In genomic region chr1:95561244-95561840, GRCh38 we compare ENCODE assay signal across 26 cellular contexts.
"Had no signal": no experiment of that assay in that cellular context is flagged by ENCODE, and none has a peak within 500 bp of the region (broad histone marks: within the 10 kb centered on the region; RNA-seq: fewer than 3 reads in every experiment).

No MANE protein-coding gene starts in this region.

- H3K27ac ChIP-seq: hepatocyte, left ventricle myocardium inferior, lower lobe of right lung, neural progenitor cell, parathyroid adenoma, spleen, tibial artery, upper lobe of left lung, uterus had no signal

- DNase-seq: effector CD4-positive, alpha-beta T cell; endodermal cell; erythroblast; foreskin melanocyte; head of caudate nucleus; kidney; left cardiac atrium; left ventricle myocardium inferior; lower lobe of right lung; mesenchymal stem cell; midbrain; occipital lobe; spleen; stimulated activated CD4-positive, alpha-beta T cell treated with anti-CD3 and anti-CD28 coated beads, Interleukin-15, amount 100 ng/mL, for 24 hours; stimulated activated CD4-positive, alpha-beta T cell treated with anti-CD3 and anti-CD28 coated beads, Interleukin-1b, Interleukin-23, amount 100 ng/mL, for 48 hours; stimulated activated CD4-positive, alpha-beta T cell treated with anti-CD3 and anti-CD28 coated beads, Interleukin-4, amount 100 ng/mL, for 24 hours; tibial artery; upper lobe of left lung; uterus had no signal

- H3K36me3 ChIP-seq: left ventricle myocardium inferior, lower lobe of right lung, neural progenitor cell, spleen, tibial artery, upper lobe of left lung, uterus had no signal

- H3K4me3 ChIP-seq: hepatocyte, left ventricle myocardium inferior, lower lobe of right lung, neural progenitor cell, spleen, tibial artery, upper lobe of left lung, uterus had no signal

- H3K9me3 ChIP-seq: tibial artery, uterus had no signal

- ATAC-seq: left cardiac atrium; lower lobe of right lung; natural killer cell treated with Interleukin-12 subunit alpha and Interleukin-12 subunit beta and Interleukin-15 and Interleukin-18, amount 100 ng/mL, for 72 hours; sciatic nerve; stimulated activated memory B cell treated with anti-CD40 and anti-IgM and Interleukin-4, amounts not matched to agents 10 μg/mL and 1 μg/mL and 100 μg/mL, for 72 hours had no signal

- FAIRE-seq: endothelial cell of umbilical vein, kidney had no signal

- H3K27me3 ChIP-seq: hepatocyte, neural progenitor cell, spleen, tibial artery, upper lobe of left lung, uterus had no signal

- H3K4me1 ChIP-seq: left ventricle myocardium inferior, lower lobe of right lung, neural progenitor cell, parathyroid adenoma, spleen, tibial artery, upper lobe of left lung, uterus had no signal
